In genomic region chr22:26916236-26916635, GRCh38 we compare ENCODE assay signal across 29 cellular contexts.
"Had no signal": no experiment of that assay in that cellular context is flagged by ENCODE, and none has a peak within 500 bp of the region (broad histone marks: within the 10 kb centered on the region; RNA-seq: fewer than 3 reads in every experiment).

No MANE protein-coding gene starts in this region.

- H3K4me3 ChIP-seq: K562, MG63, PC-9, SJSA1 had no signal

- H3K36me3 ChIP-seq: MG63, SJSA1 had no signal

- H3K27ac ChIP-seq: PC-9, RWPE1, SJSA1 had no signal

- FAIRE-seq: K562, RCC 7860 had no signal

- H3K4me1 ChIP-seq: SJSA1 had no signal

- ATAC-seq: K562, Panc1, Right ventricle myocardium inferior had no signal

- DNase-seq: Kasumi-1, KG1, MG63, NCI-H1048, NCI-H1092 treated with DMSO at 0.1 percent for 48 hours, NCI-H1436, NCI-H146, NCI-H1694, NCI-H187, NCI-H2029, NCI-H2081, NCI-H2171 treated with DMSO at 0.1 percent for 48 hours, NCI-H2227 treated with DMSO at 0.1 percent for 48 hours, NCI-H345, NCI-H446, NCI-H510A treated with DMSO at 0.1 percent for 48 hours, NCI-H524 treated with DMSO at 0.1 percent for 48 hours, NCI-H526 treated with DMSO at 0.1 percent for 48 hours, NCI-H774, PC-9, SHP77 treated with DMSO at 0.1 percent for 48 hours, SK-N-SH, SW 1271 had no signal

- H3K27me3 ChIP-seq: MG63 had no signal
